28 cellular contexts compared by ENCODE assay signal in the genomic region with DNA sequence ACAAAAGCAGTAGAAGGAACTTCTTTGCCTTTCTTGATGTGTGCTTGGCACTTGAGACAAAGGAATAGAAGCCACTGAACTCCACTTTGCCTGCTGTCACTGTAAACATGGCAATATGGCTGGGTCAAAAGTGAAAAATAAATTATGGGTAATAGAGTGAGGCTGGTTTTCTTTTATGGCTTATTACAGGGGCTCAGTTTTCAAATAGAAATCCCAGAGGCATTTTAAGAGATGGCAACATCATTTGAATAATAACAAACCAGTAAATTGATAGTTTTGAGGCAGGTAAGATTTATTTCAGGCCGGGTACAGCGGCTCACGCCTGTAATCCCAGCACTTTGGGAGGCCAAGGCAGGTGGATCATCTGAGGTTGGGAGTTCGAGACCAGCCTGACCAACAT. TPM values are rescaled to one million over a fixed set of nuclear protein-coding genes. Genes with fewer than 3 reads are reported as not detected.
"Had no signal": no experiment of that assay in that cellular context is flagged by ENCODE, and none has a peak within 500 bp of the region (broad histone marks: within the 10 kb centered on the region; RNA-seq: fewer than 3 reads in every experiment).

No MANE protein-coding gene starts in this region.

- H3K36me3 Mint-ChIP-seq: stimulated activated memory B cell treated with anti-CD40 and anti-IgM and Interleukin-4, amounts not matched to agents 10 μg/mL and 1 μg/mL and 100 μg/mL, for 72 hours had no signal

- DNase-seq: activated CD4-positive, CD25-positive, alpha-beta regulatory T cell treated with anti-CD3 and anti-CD28 coated beads, Interleukin-2, amount 50 U/mL, for 72 hours; activated gamma-delta T cell treated with Interleukin-2 at 50 U/mL for 16 hours; activated T-cell treated with anti-CD3 and anti-CD28 coated beads, Interleukin-2, amount 50 U/mL, for 1 hour; aorta; central memory CD4-positive, alpha-beta T cell; dermis blood vessel endothelial cell; effector CD8-positive, alpha-beta T cell; erythroblast; foreskin fibroblast; heart right ventricle; left colon; mesenchymal stem cell; small intestine; stimulated activated CD4-positive, alpha-beta T cell treated with anti-CD3 and anti-CD28 coated beads, Interleukin-15, amount 100 ng/mL, for 24 hours; upper lobe of left lung; WERI-Rb-1 had no signal

- H3K4me3 ChIP-seq: heart right ventricle had no signal

- H3K27ac Mint-ChIP-seq: activated naive CD4-positive, alpha-beta T cell treated with anti-CD3 and anti-CD28 coated beads, Interleukin-2, amount 50 U/mL, for 72 hours; stimulated activated memory B cell treated with anti-CD40 and anti-IgM and Interleukin-4, amounts not matched to agents 10 μg/mL and 1 μg/mL and 100 μg/mL, for 72 hours had no signal

- H3K27ac ChIP-seq: heart right ventricle, upper lobe of left lung, WERI-Rb-1 had no signal

- H3K27me3 ChIP-seq: upper lobe of left lung had no signal

- H3K9me3 ChIP-seq: heart right ventricle, upper lobe of left lung had no signal

- H3K4me3 Mint-ChIP-seq: stimulated activated memory B cell treated with anti-CD40 and anti-IgM and Interleukin-4, amounts not matched to agents 10 μg/mL and 1 μg/mL and 100 μg/mL, for 72 hours had no signal

- H3K36me3 ChIP-seq: heart right ventricle, upper lobe of left lung, WERI-Rb-1 had no signal

- FAIRE-seq: keratinocyte, small intestine, TTC549 had no signal

- ATAC-seq: activated naive CD4-positive, alpha-beta T cell treated with anti-CD3 and anti-CD28 coated beads, Interleukin-2, amount 50 U/mL, for 72 hours; heart right ventricle; left colon; sciatic nerve; stimulated activated memory B cell treated with anti-CD40 and anti-IgM and Interleukin-4, amounts not matched to agents 10 μg/mL and 1 μg/mL and 100 μg/mL, for 72 hours had no signal

RNA-seq across cellular contexts. Expression of a gene that starts 44.1 kb away (rescaled TPM):
- total RNA-seq: dermis blood vessel endothelial cell, fibroblast of lung, renal cortical epithelial cell, temporal lobe had no signal
- polyA plus RNA-seq: fibroblast of lung, neural cell had no signal

RNA-seq across cellular contexts. Expression of a gene that starts 54.4 kb away (rescaled TPM):
- total RNA-seq: activated naive CD4-positive, alpha-beta T cell treated with anti-CD3 and anti-CD28 coated beads, Interleukin-2, amount 50 U/mL, for 72 hours; aorta; dermis blood vessel endothelial cell; fibroblast of lung; heart right ventricle; mononuclear cell; omental fat pad; posterior vena cava; sciatic nerve; temporal lobe had no signal
- polyA plus RNA-seq: aorta, fibroblast of lung, heart right ventricle had no signal
